In genomic region chr6:133298801-133299200, GRCh38 we compare ENCODE assay signal across 24 cellular contexts. TPM values are rescaled to one million over a fixed set of nuclear protein-coding genes. Genes with fewer than 3 reads are reported as not detected.
"Had no signal": no experiment of that assay in that cellular context is flagged by ENCODE, and none has a peak within 500 bp of the region (broad histone marks: within the 10 kb centered on the region; RNA-seq: fewer than 3 reads in every experiment).

No MANE protein-coding gene starts in this region.

- DNase-seq: caudate nucleus; cerebellar nuclear complex; cortex of kidney; dorsolateral prefrontal cortex; effector CD4-positive, alpha-beta T cell; heart right ventricle; hippocampal formation; left colon; natural killer cell; pancreas; spleen; stimulated activated CD4-positive, alpha-beta T cell treated with anti-CD3 and anti-CD28 coated beads, Interleukin-4, amount 100 ng/mL, for 4 hours; stimulated activated naive CD8-positive, alpha-beta T cell treated with anti-CD3 and anti-CD28 coated beads, Interleukin-15, Interleukin-2, amounts not matched to agents 100 U/mL and 50 U/mL, for 24 hours; testis; tibial artery had no signal

- H3K4me3 ChIP-seq: dorsolateral prefrontal cortex, gastroesophageal sphincter, heart right ventricle, lung, pancreas, skin epidermis, spleen, testis, tibial artery had no signal

- H3K36me3 ChIP-seq: gastroesophageal sphincter, heart right ventricle, neutrophil, pancreas, spleen, tibial artery had no signal

- H3K9me3 ChIP-seq: gastroesophageal sphincter, heart right ventricle, neutrophil, pancreas, spleen, testis, tibial artery had no signal

- H3K36me3 Mint-ChIP-seq: memory B cell; natural killer cell; stimulated activated memory B cell treated with anti-CD40 and anti-IgM and Interleukin-4, amounts not matched to agents 10 μg/mL and 1 μg/mL and 100 μg/mL, for 72 hours; type B pancreatic cell had no signal

- H3K4me1 ChIP-seq: gastroesophageal sphincter, pancreas, spleen, testis, tibial artery had no signal

- H3K9me3 Mint-ChIP-seq: memory B cell; neural crest cell; stimulated activated memory B cell treated with anti-CD40 and anti-IgM and Interleukin-4, amounts not matched to agents 10 μg/mL and 1 μg/mL and 100 μg/mL, for 72 hours; type B pancreatic cell had no signal

- H3K4me1 Mint-ChIP-seq: memory B cell; natural killer cell; neural crest cell; stimulated activated memory B cell treated with anti-CD40 and anti-IgM and Interleukin-4, amounts not matched to agents 10 μg/mL and 1 μg/mL and 100 μg/mL, for 72 hours had no signal

- H3K27me3 Mint-ChIP-seq: memory B cell; stimulated activated memory B cell treated with anti-CD40 and anti-IgM and Interleukin-4, amounts not matched to agents 10 μg/mL and 1 μg/mL and 100 μg/mL, for 72 hours; type B pancreatic cell had no signal

- ATAC-seq: gastroesophageal sphincter; left colon; natural killer cell; pancreas; sciatic nerve; stimulated activated memory B cell treated with anti-CD40 and anti-IgM and Interleukin-4, amounts not matched to agents 10 μg/mL and 1 μg/mL and 100 μg/mL, for 72 hours; stimulated activated naive CD8-positive, alpha-beta T cell treated with anti-CD3 and anti-CD28 coated beads, Interleukin-15, Interleukin-2, amounts not matched to agents 100 U/mL and 50 U/mL, for 24 hours had no signal

- H3K27ac Mint-ChIP-seq: memory B cell; natural killer cell; stimulated activated memory B cell treated with anti-CD40 and anti-IgM and Interleukin-4, amounts not matched to agents 10 μg/mL and 1 μg/mL and 100 μg/mL, for 72 hours; type B pancreatic cell had no signal

- H3K4me3 Mint-ChIP-seq: memory B cell; natural killer cell; neural crest cell; stimulated activated memory B cell treated with anti-CD40 and anti-IgM and Interleukin-4, amounts not matched to agents 10 μg/mL and 1 μg/mL and 100 μg/mL, for 72 hours; type B pancreatic cell had no signal

- H3K27ac ChIP-seq: dorsolateral prefrontal cortex, gastroesophageal sphincter, neutrophil, pancreas, skin epidermis, spleen, testis, tibial artery had no signal

- H3K27me3 ChIP-seq: gastroesophageal sphincter, heart right ventricle, neutrophil, pancreas, spleen, testis, tibial artery had no signal

RNA-seq across cellular contexts. Expression of gene EYA4, which starts 57.6 kb away (rescaled TPM):
- total RNA-seq: natural killer cell had no signal
